1 cellular context compared by ENCODE assay signal in the genomic region with DNA sequence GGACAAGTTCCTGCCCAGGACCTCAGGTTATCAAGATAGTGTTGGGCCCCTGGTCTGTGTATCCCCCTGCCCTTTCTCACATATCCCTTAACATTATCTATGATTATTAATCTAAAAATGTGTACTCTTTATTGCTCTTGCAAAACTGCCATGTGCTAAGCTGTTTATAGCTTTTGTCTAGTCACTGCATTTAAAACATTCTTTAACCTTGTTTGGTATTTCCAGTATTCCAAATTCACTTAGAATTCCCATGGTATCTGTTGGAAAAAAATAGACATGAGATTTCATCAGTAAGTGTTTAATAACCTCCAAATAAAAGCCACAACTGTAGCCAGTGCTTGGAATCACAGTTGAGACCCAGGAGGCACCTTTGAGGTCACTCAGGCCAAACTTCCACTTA.
TF ChIP-seq lines count a peak whose summit lies in the region.

No MANE protein-coding gene starts in this region.

TF ChIP-seq in WTC11, 78 proteins besides CTCF, POLR2A, EP300 and RAD21 (continued from another document):
- TF ChIP-seq ZMAT4 (CRISPR knock-in tag; IDR thresholded peaks at IDR 0.05) (no peak), CBFB (CRISPR knock-in tag; IDR thresholded peaks at IDR 0.05; ENCODE audit: low read depth) (no peak), NR2C2 (CRISPR knock-in tag; IDR thresholded peaks at IDR 0.05) (no peak), SMAD3 (CRISPR knock-in tag; IDR thresholded peaks at IDR 0.05; ENCODE audit: borderline replicate concordance) (no peak), AFF4 (CRISPR knock-in tag; IDR thresholded peaks at IDR 0.05; ENCODE audit: borderline replicate concordance) (no peak), OVOL2 (CRISPR knock-in tag; IDR thresholded peaks at IDR 0.05; ENCODE audit: borderline replicate concordance) (no peak)
